In the genomic region with DNA sequence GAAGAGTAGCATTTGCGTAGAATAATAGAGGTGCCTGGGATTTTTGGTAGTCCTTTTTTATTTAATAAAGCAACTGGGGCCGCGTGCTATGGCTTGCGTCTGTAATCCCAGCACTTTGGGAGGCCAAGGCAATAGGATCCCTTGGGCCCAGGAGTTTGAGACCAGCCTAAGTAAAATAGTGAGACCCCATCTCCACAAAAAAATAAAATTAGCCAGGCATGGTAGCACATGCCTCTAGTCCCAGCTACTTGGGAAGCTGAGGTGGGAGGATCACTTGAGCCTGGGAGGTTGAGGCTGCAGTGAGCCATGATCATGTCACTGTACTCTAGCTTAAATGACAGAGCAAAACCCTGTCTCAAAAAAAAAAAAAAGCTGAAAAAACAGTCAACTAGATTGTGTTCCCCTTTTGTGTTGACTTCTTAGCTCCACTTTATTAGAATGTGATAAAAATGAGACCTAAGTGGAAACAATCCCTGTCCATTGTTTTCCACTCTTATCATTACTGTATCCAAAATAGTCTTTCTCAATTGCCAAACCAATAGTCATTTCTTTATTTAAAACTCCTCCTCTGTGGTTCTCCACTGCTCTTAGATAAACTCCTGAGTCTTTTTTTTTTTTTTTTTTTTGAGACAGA, we compare ENCODE assay signal across 2 cellular contexts.
TF ChIP-seq lines count a peak whose summit lies in the region.

No MANE protein-coding gene starts in this region.

TF ChIP-seq in liver, 16 proteins besides CTCF, POLR2A, EP300 and RAD21:
- TF ChIP-seq GABPA (IDR thresholded peaks at IDR 0.05 in 1 of 2, conservative IDR thresholded peaks at IDR 0.05 in 1 of 2) (no peak), YY1 (IDR thresholded peaks at IDR 0.05) (no peak), HNF4G (IDR thresholded peaks at IDR 0.05) (no peak), TAF1 (conservative IDR thresholded peaks at IDR 0.05) (no peak), RXRA (IDR thresholded peaks at IDR 0.05) (no peak), HNF4A (conservative IDR thresholded peaks at IDR 0.05) (no peak), SP1 (IDR thresholded peaks at IDR 0.05) (no peak), JUND (IDR thresholded peaks at IDR 0.05) (no peak), FOXA1 (IDR thresholded peaks at IDR 0.05) (no peak)
- TF ChIP-seq, protein P1, sequence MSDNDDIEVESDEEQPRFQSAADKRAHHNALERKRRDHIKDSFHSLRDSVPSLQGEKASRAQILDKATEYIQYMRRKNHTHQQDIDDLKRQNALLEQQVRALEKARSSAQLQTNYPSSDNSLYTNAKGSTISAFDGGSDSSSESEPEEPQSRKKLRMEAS (IDR thresholded peaks at IDR 0.05) = no peak
- TF ChIP-seq, protein P2, sequence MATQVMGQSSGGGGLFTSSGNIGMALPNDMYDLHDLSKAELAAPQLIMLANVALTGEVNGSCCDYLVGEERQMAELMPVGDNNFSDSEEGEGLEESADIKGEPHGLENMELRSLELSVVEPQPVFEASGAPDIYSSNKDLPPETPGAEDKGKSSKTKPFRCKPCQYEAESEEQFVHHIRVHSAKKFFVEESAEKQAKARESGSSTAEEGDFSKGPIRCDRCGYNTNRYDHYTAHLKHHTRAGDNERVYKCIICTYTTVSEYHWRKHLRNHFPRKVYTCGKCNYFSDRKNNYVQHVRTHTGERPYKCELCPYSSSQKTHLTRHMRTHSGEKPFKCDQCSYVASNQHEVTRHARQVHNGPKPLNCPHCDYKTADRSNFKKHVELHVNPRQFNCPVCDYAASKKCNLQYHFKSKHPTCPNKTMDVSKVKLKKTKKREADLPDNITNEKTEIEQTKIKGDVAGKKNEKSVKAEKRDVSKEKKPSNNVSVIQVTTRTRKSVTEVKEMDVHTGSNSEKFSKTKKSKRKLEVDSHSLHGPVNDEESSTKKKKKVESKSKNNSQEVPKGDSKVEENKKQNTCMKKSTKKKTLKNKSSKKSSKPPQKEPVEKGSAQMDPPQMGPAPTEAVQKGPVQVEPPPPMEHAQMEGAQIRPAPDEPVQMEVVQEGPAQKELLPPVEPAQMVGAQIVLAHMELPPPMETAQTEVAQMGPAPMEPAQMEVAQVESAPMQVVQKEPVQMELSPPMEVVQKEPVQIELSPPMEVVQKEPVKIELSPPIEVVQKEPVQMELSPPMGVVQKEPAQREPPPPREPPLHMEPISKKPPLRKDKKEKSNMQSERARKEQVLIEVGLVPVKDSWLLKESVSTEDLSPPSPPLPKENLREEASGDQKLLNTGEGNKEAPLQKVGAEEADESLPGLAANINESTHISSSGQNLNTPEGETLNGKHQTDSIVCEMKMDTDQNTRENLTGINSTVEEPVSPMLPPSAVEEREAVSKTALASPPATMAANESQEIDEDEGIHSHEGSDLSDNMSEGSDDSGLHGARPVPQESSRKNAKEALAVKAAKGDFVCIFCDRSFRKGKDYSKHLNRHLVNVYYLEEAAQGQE (IDR thresholded peaks at IDR 0.05) = no peak
- TF ChIP-seq, protein P3, sequence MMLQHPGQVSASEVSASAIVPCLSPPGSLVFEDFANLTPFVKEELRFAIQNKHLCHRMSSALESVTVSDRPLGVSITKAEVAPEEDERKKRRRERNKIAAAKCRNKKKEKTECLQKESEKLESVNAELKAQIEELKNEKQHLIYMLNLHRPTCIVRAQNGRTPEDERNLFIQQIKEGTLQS (IDR thresholded peaks at IDR 0.05) = no peak
TF ChIP-seq in liver: peak in this region for 0.

TF ChIP-seq in HepG2, 621 proteins besides CTCF, POLR2A, EP300 and RAD21:
- TF ChIP-seq SMYD3 (CRISPR knock-in tag; IDR thresholded peaks at IDR 0.05) (no peak), KMT2A (CRISPR knock-in tag; IDR thresholded peaks at IDR 0.05) (no peak), ZNF235 (CRISPR knock-in tag; IDR thresholded peaks at IDR 0.05; ENCODE audit: borderline replicate concordance) (no peak), NFKB2 (CRISPR knock-in tag; IDR thresholded peaks at IDR 0.05; ENCODE audit: borderline replicate concordance) (no peak), ZNF75D (CRISPR knock-in tag; IDR thresholded peaks at IDR 0.05; ENCODE audit: borderline replicate concordance) (no peak), ZFP37 (CRISPR knock-in tag; IDR thresholded peaks at IDR 0.05; ENCODE audit: borderline replicate concordance) (no peak), ZNF382 (CRISPR knock-in tag; IDR thresholded peaks at IDR 0.05; ENCODE audit: borderline replicate concordance) (no peak), CAMTA2 (CRISPR knock-in tag; IDR thresholded peaks at IDR 0.05; ENCODE audit: borderline replicate concordance) (no peak), ARNTL (CRISPR knock-in tag; IDR thresholded peaks at IDR 0.05) (no peak), HDAC6 (IDR thresholded peaks at IDR 0.05; ENCODE audit: low read depth, low read length) (no peak), MED8 (CRISPR knock-in tag; IDR thresholded peaks at IDR 0.05; ENCODE audit: insufficient replicate concordance) (no peak)
- TF ChIP-seq, protein P4, sequence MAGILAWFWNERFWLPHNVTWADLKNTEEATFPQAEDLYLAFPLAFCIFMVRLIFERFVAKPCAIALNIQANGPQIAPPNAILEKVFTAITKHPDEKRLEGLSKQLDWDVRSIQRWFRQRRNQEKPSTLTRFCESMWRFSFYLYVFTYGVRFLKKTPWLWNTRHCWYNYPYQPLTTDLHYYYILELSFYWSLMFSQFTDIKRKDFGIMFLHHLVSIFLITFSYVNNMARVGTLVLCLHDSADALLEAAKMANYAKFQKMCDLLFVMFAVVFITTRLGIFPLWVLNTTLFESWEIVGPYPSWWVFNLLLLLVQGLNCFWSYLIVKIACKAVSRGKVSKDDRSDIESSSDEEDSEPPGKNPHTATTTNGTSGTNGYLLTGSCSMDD (CRISPR knock-in tag; IDR thresholded peaks at IDR 0.05) = no peak
- TF ChIP-seq, protein P5, sequence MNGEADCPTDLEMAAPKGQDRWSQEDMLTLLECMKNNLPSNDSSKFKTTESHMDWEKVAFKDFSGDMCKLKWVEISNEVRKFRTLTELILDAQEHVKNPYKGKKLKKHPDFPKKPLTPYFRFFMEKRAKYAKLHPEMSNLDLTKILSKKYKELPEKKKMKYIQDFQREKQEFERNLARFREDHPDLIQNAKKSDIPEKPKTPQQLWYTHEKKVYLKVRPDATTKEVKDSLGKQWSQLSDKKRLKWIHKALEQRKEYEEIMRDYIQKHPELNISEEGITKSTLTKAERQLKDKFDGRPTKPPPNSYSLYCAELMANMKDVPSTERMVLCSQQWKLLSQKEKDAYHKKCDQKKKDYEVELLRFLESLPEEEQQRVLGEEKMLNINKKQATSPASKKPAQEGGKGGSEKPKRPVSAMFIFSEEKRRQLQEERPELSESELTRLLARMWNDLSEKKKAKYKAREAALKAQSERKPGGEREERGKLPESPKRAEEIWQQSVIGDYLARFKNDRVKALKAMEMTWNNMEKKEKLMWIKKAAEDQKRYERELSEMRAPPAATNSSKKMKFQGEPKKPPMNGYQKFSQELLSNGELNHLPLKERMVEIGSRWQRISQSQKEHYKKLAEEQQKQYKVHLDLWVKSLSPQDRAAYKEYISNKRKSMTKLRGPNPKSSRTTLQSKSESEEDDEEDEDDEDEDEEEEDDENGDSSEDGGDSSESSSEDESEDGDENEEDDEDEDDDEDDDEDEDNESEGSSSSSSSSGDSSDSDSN (CRISPR knock-in tag; IDR thresholded peaks at IDR 0.05) = no peak
- TF ChIP-seq, protein P6, sequence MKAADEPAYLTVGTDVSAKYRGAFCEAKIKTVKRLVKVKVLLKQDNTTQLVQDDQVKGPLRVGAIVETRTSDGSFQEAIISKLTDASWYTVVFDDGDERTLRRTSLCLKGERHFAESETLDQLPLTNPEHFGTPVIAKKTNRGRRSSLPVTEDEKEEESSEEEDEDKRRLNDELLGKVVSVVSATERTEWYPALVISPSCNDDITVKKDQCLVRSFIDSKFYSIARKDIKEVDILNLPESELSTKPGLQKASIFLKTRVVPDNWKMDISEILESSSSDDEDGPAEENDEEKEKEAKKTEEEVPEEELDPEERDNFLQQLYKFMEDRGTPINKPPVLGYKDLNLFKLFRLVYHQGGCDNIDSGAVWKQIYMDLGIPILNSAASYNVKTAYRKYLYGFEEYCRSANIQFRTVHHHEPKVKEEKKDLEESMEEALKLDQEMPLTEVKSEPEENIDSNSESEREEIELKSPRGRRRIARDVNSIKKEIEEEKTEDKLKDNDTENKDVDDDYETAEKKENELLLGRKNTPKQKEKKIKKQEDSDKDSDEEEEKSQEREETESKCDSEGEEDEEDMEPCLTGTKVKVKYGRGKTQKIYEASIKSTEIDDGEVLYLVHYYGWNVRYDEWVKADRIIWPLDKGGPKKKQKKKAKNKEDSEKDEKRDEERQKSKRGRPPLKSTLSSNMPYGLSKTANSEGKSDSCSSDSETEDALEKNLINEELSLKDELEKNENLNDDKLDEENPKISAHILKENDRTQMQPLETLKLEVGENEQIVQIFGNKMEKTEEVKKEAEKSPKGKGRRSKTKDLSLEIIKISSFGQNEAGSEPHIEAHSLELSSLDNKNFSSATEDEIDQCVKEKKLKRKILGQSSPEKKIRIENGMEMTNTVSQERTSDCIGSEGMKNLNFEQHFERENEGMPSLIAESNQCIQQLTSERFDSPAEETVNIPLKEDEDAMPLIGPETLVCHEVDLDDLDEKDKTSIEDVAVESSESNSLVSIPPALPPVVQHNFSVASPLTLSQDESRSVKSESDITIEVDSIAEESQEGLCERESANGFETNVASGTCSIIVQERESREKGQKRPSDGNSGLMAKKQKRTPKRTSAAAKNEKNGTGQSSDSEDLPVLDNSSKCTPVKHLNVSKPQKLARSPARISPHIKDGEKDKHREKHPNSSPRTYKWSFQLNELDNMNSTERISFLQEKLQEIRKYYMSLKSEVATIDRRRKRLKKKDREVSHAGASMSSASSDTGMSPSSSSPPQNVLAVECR (CRISPR knock-in tag; IDR thresholded peaks at IDR 0.05; ENCODE audit: borderline replicate concordance) = no peak
- TF ChIP-seq, protein P7, sequence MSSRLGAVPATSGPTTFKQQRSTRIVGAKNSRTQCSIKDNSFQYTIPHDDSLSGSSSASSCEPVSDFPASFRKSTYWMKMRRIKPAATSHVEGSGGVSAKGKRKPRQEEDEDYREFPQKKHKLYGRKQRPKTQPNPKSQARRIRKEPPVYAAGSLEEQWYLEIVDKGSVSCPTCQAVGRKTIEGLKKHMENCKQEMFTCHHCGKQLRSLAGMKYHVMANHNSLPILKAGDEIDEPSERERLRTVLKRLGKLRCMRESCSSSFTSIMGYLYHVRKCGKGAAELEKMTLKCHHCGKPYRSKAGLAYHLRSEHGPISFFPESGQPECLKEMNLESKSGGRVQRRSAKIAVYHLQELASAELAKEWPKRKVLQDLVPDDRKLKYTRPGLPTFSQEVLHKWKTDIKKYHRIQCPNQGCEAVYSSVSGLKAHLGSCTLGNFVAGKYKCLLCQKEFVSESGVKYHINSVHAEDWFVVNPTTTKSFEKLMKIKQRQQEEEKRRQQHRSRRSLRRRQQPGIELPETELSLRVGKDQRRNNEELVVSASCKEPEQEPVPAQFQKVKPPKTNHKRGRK (CRISPR knock-in tag; IDR thresholded peaks at IDR 0.05) = no peak
- TF ChIP-seq, protein P8, sequence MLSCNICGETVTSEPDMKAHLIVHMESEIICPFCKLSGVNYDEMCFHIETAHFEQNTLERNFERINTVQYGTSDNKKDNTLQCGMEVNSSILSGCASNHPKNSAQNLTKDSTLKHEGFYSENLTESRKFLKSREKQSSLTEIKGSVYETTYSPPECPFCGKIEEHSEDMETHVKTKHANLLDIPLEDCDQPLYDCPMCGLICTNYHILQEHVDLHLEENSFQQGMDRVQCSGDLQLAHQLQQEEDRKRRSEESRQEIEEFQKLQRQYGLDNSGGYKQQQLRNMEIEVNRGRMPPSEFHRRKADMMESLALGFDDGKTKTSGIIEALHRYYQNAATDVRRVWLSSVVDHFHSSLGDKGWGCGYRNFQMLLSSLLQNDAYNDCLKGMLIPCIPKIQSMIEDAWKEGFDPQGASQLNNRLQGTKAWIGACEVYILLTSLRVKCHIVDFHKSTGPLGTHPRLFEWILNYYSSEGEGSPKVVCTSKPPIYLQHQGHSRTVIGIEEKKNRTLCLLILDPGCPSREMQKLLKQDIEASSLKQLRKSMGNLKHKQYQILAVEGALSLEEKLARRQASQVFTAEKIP (CRISPR knock-in tag; IDR thresholded peaks at IDR 0.05; ENCODE audit: borderline replicate concordance) = no peak
